ENCODE assay signal across 8 cellular contexts in genomic region chr11:118913411-118914125, GRCh38. TPM values are rescaled to one million over a fixed set of nuclear protein-coding genes. Genes with fewer than 3 reads are reported as not detected.
DNase-seq lines count a peak whose midpoint lies in the region; ATAC-seq and TF ChIP-seq lines count a peak whose summit lies in the region.

No MANE protein-coding gene starts in this region.

- H3K36me3 Mint-ChIP-seq in Calu3 (ENCODE audit: insufficient read depth, unreplicated experiment) = peaks cover 86% of the 10 kb centered on the region

- H3K36me3 ChIP-seq in SJCRH30 (no peaks in the 10 kb centered on the region), neutrophil (no peaks in the 10 kb centered on the region)

- H3K4me1 ChIP-seq in SJCRH30 (peaks cover 74% of the 10 kb centered on the region), neutrophil (ENCODE audit: control insufficient read depth in 1 of 2, insufficient read depth in 1 of 2, low read depth in 1 of 2, low read length in 1 of 2) (peaks cover 30 to 36% of the 10 kb centered on the region in 2 experiments)

- peak overlapping the region; percentile 92 for H3K27ac ChIP-seq in SJCRH30
- peak overlapping the region; percentile 68 for H3K27ac ChIP-seq in neutrophil

- H3K4me3 ChIP-seq in SJCRH30 (no peak overlapping the region), neutrophil (ENCODE audit: low read depth in 1 of 2, low read length in 1 of 2) (no peak overlapping the region)

- CTCF ChIA-PET in Calu3 (lab: Charles Lee) = interaction anchor here (0.7 to 3.4 kb wide), 3 partner anchors 12 to 290 kb away, joined by 3 to 9 read pairs (median 3); partner anchors contain the start of gene BCL9L

- no peaks in the 10 kb centered on the region for H3K27me3 ChIP-seq in SJCRH30
- peaks cover 32% of the 10 kb centered on the region for H3K27me3 ChIP-seq in neutrophil

- TF ChIP-seq CTCF in Calu3 (IDR thresholded peaks at IDR 0.05; ENCODE audit: unreplicated experiment) (no peak), neutrophil (IDR thresholded peaks at IDR 0.05) (no peak), omental fat pad (IDR thresholded peaks at IDR 0.05) (no peak), GM20000 (IDR thresholded peaks at IDR 0.05; ENCODE audit: extremely low read depth, missing control alignments) (no peak)

- ATAC-seq in omental fat pad (ENCODE audit: low FRiP score) = no peak

- intact Hi-C loops in Calu3 (cut with micrococcal nuclease; ENCODE audit: unreplicated experiment) = no loop called here

- H3K9me3 ChIP-seq in SJCRH30 (replicated peaks) = no peaks in the 10 kb centered on the region
- no peaks in the 10 kb centered on the region for H3K9me3 ChIP-seq in neutrophil

- H3K4me1 Mint-ChIP-seq in Calu3 (ENCODE audit: low read depth, unreplicated experiment) = peaks cover 51% of the 10 kb centered on the region

- no peaks in the 10 kb centered on the region for H3K27me3 Mint-ChIP-seq in Calu3 (ENCODE audit: unreplicated experiment)

- H3K4me3 Mint-ChIP-seq in Calu3 (ENCODE audit: low read depth, unreplicated experiment) = peak overlapping the region; percentile 78

- no peaks in the 10 kb centered on the region for H3K9me3 Mint-ChIP-seq in Calu3 (ENCODE audit: low read depth, unreplicated experiment)

- BruUV-seq in Calu3 (replicated peaks; lab: Mats Ljungman, UMichigan) = no TSS peak

- H3K27ac Mint-ChIP-seq in Calu3 (ENCODE audit: unreplicated experiment) = peak overlapping the region; percentile 95

- DNase-seq in Calu3 (no peak), SJCRH30 (no peak), COLO829 (ENCODE audit: low spot score) (no peak), omental fat pad (ENCODE audit: low spot score) (no peak), NCI-H774 (lab: John Stamatoyannopoulos, UW) (no peak), GM20000 (ENCODE audit: low spot score) (no peak)
- DNase-seq in effector CD8-positive, alpha-beta T cell (lab: John Stamatoyannopoulos, UW) = peak; percentile 32

RNA-seq across cellular contexts. Expression of gene BCL9L, which starts 12.2 kb away (rescaled TPM):
- total RNA-seq in Calu3 (2022) (57.9 and 68.4 TPM in 2 replicates), omental fat pad (10 to 100 TPM; 13.5 to 24.0 (median 17.3) TPM)
- 2.2 and 4.3 TPM in 2 replicates for total RNA-seq in SJCRH30 (2014; rRNA removed; shearing (Covaris generic))

RNA-seq across cellular contexts. Expression of gene CXCR5, which starts 29.9 kb away (rescaled TPM):
- total RNA-seq in Calu3 (2022) (not detected in 2 replicates), omental fat pad (under 1 TPM in 2 of 4 donors, not detected in 2; 0.09 to 0.12 TPM)
- total RNA-seq in SJCRH30 (2014; rRNA removed; shearing (Covaris generic)) = not detected in 2 replicates

RNA-seq across cellular contexts. Expression of gene UPK2, which starts 42.5 kb away (rescaled TPM):
- total RNA-seq in Calu3 (2022) = 3.5 and 5.2 TPM in 2 replicates
- total RNA-seq in SJCRH30 (2014; rRNA removed; shearing (Covaris generic)) = not detected in 2 replicates
- not detected for total RNA-seq in omental fat pad

RNA-seq across cellular contexts. Expression of gene FOXR1, which starts 58.0 kb away (rescaled TPM):
- total RNA-seq in Calu3 (2022) (not detected in 2 replicates), omental fat pad (not detected)
- not detected in 2 replicates for total RNA-seq in SJCRH30 (2014; rRNA removed; shearing (Covaris generic))
